Comparison of ENCODE assay signal across 16 cellular contexts in the genomic region with DNA sequence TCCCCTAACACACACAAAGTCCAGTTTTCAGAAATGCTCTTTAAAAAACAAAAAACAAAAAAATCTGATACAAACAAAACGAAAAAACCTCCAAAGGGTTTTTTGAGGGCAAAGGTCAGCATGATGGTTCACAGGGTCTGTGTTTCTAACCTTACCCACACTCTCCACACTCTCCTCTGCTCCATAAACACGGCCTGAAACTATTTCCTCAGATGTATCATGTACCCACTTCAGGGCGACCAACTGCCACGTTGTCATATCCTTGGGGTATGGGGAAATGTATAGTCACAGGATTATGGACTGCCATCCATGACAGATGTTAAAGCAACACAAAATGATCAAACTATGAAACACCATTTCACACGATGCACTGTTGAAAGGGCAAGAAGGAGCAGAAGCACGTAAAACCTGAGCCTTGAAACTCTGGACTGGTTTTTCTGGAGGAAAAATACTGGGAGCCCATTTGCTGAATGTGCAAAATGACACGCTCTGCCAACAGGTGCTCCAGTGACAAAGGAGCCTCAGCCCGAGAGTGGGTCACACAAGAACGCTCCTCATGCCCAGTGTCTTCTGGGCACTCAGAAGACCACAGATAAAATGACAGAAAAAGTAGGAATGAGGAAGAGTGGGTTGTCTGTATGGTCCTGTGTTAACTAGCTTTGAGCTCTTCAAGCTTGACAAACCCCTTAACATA.
"Had no signal": no experiment of that assay in that cellular context is flagged by ENCODE, and none has a peak within 500 bp of the region (broad histone marks: within the 10 kb centered on the region; RNA-seq: fewer than 3 reads in every experiment).

No MANE protein-coding gene starts in this region.

- H3K27me3 ChIP-seq: body of pancreas, hepatocyte, right lobe of liver, stomach had no signal

- H3K36me3 ChIP-seq: prostate gland, thoracic aorta had no signal

- H3K4me3 ChIP-seq: body of pancreas, hepatocyte, prostate gland, right lobe of liver, stomach, thoracic aorta had no signal

- H2AFZ ChIP-seq: hepatocyte had no signal

- DNase-seq: activated CD4-positive, alpha-beta memory T cell treated with anti-CD3 and anti-CD28 coated beads for 36 hours; activated CD8-positive, alpha-beta memory T cell treated with anti-CD3 and anti-CD28 coated beads, Interleukin-2, amount 10 ng/mL, durations not matched to agents 7 days and 5 days; activated T-cell treated with anti-CD3 and anti-CD28 coated beads, Interleukin-2, amount 50 U/mL, for 24 hours; amniotic stem cell; body of pancreas; caudate nucleus; islet precursor cell; left ventricle myocardium superior; mesendoderm; right lobe of liver; stomach; T-helper 1 cell; T1000 had no signal

- H3K27ac ChIP-seq: body of pancreas, hepatocyte, prostate gland, right lobe of liver, stomach, thoracic aorta had no signal

- H3K9me3 ChIP-seq: body of pancreas, prostate gland, right lobe of liver, stomach, thoracic aorta had no signal

- ATAC-seq: activated CD8-positive, alpha-beta memory T cell treated with anti-CD3 and anti-CD28 coated beads, Interleukin-2, amount 10 ng/mL, durations not matched to agents 7 days and 5 days; body of pancreas; left ventricle myocardium superior had no signal

- H3K4me2 ChIP-seq: hepatocyte had no signal
